ENCODE assay signal across 8 cellular contexts in the genomic region with DNA sequence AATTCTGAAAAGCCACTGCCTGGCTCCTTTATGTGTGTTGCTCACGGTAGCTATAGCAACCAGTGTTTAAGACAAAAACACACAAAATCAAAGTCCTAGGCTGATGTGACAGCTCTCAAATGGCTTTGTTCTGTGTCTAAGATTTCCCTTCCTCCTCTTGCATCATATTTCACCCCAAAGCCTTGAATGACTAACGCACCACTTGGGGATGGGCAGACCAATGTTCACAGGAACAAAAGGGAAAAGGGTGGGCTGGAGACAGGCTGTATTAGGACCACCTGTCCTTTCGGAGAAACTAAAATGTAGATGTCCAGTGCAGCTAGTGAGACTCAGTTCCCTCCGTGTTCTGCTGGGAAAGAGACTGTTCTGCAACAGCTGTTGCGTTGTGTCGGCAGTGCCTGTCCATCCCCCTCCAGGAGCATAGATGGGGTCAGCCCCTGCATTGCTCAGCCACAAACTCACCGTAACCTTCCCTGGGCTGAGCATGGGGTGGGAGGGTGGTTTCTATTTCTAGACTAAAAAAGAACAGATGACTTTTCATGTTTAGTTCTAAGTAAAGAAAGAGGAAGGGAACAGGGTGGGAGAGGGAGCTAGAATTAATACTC. TPM values are rescaled to one million over a fixed set of nuclear protein-coding genes. Genes with fewer than 3 reads are reported as not detected.
DNase-seq lines count a peak whose midpoint lies in the region; ATAC-seq and TF ChIP-seq lines count a peak whose summit lies in the region.

No MANE protein-coding gene starts in this region.

- in situ Hi-C loops in brain microvascular endothelial cell (cut with HindIII; ENCODE audit: low pct_ligation_motif_present, low sequenced_read_pairs): no loop called here

- ATAC-seq in lung (ENCODE audit: insufficient read depth, low FRiP score) (peak; percentile 34), GM19035 (IDR thresholded peaks at IDR 0.05; ENCODE audit: unreplicated experiment) (no peak)

- peak; percentile 28 for DNase-seq in NCI-H1436 (lab: John Stamatoyannopoulos, UW)
- no peak for DNase-seq in NCI-H1436 treated with DMSO at 0.1 percent for 48 hours (lab: John Stamatoyannopoulos, UW)
- DNase-seq in HT1080 (ENCODE audit: low read depth): peak; percentile 88
- peak; percentile 88 for DNase-seq in brain microvascular endothelial cell
- DNase-seq in lung (ENCODE audit: low spot score): no peak
- DNase-seq in NCI-H1048 (lab: John Stamatoyannopoulos, UW): no peak
- no peak for DNase-seq in NCI-H1694 (lab: John Stamatoyannopoulos, UW)

- no peaks in the 10 kb centered on the region for H3K4me1 ChIP-seq in lung (ENCODE audit: control insufficient read depth in 2 of 2, insufficient read depth in 2 of 2, low read length in 2 of 2)

- H3K27me3 ChIP-seq in brain microvascular endothelial cell (replicated peaks) (no peaks in the 10 kb centered on the region), lung (ENCODE audit: control insufficient read depth, insufficient read depth) (no peaks in the 10 kb centered on the region)

- H3K4me3 ChIP-seq in brain microvascular endothelial cell (ENCODE audit: low read depth, low read length) (peak overlapping the region; percentile 41), lung (no peak overlapping the region)

- no peaks in the 10 kb centered on the region for H3K9me3 ChIP-seq in lung (ENCODE audit: control insufficient read depth in 2 of 2, insufficient read depth in 1 of 2, low read length in 1 of 2)

- peak overlapping the region; percentile 89 for H3K27ac ChIP-seq in brain microvascular endothelial cell
- no peak overlapping the region for H3K27ac ChIP-seq in lung (ENCODE audit: low read depth in 1 of 2, low read length in 1 of 2)

- no peaks in the 10 kb centered on the region for H3K36me3 ChIP-seq in brain microvascular endothelial cell (replicated peaks)
- no peaks in the 10 kb centered on the region for H3K36me3 ChIP-seq in lung (ENCODE audit: control insufficient read depth in 2 of 2, insufficient read depth in 2 of 2, low read length in 2 of 2)

- TF ChIP-seq CTCF in brain microvascular endothelial cell (IDR thresholded peaks at IDR 0.05; ENCODE audit: low read depth, low read length, missing control alignments) (no peak), lung (IDR thresholded peaks at IDR 0.05; ENCODE audit: control extremely low read depth, extremely low read depth) (no peak)

- 54 to 61% methylated on average over 7 of the region's 7 CpGs for WGBS in lung, 2 donors

RNA-seq across cellular contexts. Expression of a gene that starts 26.8 kb away (rescaled TPM):
- 11.0 and 14.0 TPM in 2 replicates for total RNA-seq in HT1080 (2014; rRNA removed; shearing (Covaris generic))
- 11.2 and 12.7 TPM in 2 replicates for polyA plus RNA-seq in HT1080 (2015; cell fraction: cytosol; rRNA removed)
- polyA plus RNA-seq in HT1080 (2015; cell fraction: nucleus; rRNA removed): 12.1 and 13.9 TPM in 2 replicates
- 10 to 100 TPM; 47.3 to 84.6 TPM for total RNA-seq in lung
- polyA plus RNA-seq in lung: 10 to 100 TPM; 10.3 to 17.9 TPM

Comparison
In these comparisons a context has a peak if more than half of its experiments do, and no peak if none do; other contexts are left out.
1. DNase-seq: peak in NCI-H1436 (single experiment), HT1080 (single experiment) and brain microvascular endothelial cell (single experiment); none in NCI-H1436 treated with DMSO at 0.1 percent for 48 hours (single experiment), lung (single experiment), NCI-H1048 (single experiment) and NCI-H1694 (single experiment).